Comparison of ENCODE assay signal across 23 cellular contexts in the genomic region with DNA sequence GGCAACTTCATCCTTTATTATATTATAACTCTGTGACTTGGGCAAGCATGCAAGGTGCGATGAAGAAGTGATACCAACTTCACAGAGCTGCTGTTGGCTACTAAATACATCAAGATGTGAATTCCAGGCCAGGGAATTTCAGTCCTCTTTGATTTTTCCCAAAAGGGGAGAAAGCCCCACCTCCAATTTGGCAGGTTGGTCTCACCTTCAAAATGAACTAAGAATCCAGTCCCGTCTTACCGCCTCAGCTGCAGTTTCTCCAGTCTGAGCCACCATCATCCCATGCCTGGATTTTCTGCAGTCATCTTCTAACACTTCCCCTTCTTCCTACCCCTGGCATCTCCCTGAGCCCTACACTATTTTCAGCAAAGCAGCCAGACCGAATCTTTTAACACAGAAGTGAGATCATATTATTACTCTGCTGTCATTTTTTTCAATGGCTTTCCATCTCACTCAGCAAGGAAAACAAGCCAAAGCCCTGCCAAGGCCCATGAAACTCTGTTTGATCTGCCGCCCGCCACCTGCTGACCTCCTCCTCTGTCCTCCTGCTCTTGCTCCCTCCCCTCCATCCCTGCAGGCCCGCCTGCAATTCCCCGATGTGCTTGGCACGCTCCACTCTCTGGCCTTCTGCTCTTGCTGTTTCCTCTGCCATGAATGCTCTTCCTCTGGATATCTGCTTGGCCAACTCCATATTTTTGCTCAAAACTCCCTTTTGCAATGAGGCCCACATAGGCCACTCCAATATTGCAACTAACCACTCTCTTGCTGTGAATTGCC. TPM values are rescaled to one million over a fixed set of nuclear protein-coding genes. Genes with fewer than 3 reads are reported as not detected.
DNase-seq lines count a peak whose midpoint lies in the region; ATAC-seq and TF ChIP-seq lines count a peak whose summit lies in the region.
"Had no signal": no experiment of that assay in that cellular context is flagged by ENCODE, and none has a peak within 500 bp of the region (broad histone marks: within the 10 kb centered on the region; RNA-seq: fewer than 3 reads in every experiment).

No MANE protein-coding gene starts in this region.

- DNase-seq in activated T-cell treated with anti-CD3 and anti-CD28 coated beads, Interleukin-2, amount 50 U/mL, for 48 hours, result peak; percentile 5 to 13
- DNase-seq in activated T-cell treated with anti-CD3 and anti-CD28 coated beads, Interleukin-2, amount 50 U/mL, for 24 hours, result no peak
- DNase-seq in NCI-H510A (lab: John Stamatoyannopoulos, UW) (peak; percentile 38), cerebellum (ENCODE audit: low spot score) (peak; percentile 92), stomach (peak; percentile 59), SK-N-DZ (ENCODE audit: low spot score) (no peak), NOMO-1 treated with dmso at 0.1 percent for 144 hours (lab: John Stamatoyannopoulos, UW; ENCODE audit: unreplicated experiment) (no peak)
- DNase-seq: activated CD4-positive, alpha-beta memory T cell treated with anti-CD3 and anti-CD28 coated beads, Interleukin-2, amount 10 ng/mL, durations not matched to agents 7 days and 5 days; activated effector memory CD4-positive, alpha-beta T cell treated with Interleukin-2 at 50 U/mL for 16 hours; CD8-positive, alpha-beta T cell; foreskin fibroblast; HFFc6; NCI-H1930; NCI-H748 treated with DMSO at 0.1 percent for 48 hours; RPMI8226 had no signal

- H3K9me3 Mint-ChIP-seq in activated T-cell treated with anti-CD3 and anti-CD28 coated beads, Interleukin-2, amount 50 U/mL, for 24 hours, result no peaks in the 10 kb centered on the region
- H3K9me3 Mint-ChIP-seq: activated CD4-positive, alpha-beta memory T cell treated with anti-CD3 and anti-CD28 coated beads, Interleukin-2, amount 10 ng/mL, durations not matched to agents 7 days and 5 days; CD8-positive, alpha-beta T cell; HFFc6 had no signal

- no peak for ATAC-seq in HG03520 (IDR thresholded peaks at IDR 0.05; ENCODE audit: unreplicated experiment)
- ATAC-seq: CD8-positive, alpha-beta T cell had no signal

- H3K27me3 ChIP-seq in stomach, result no peaks in the 10 kb centered on the region
- H3K27me3 ChIP-seq: ascending aorta, right atrium auricular region, uterus had no signal

- no peaks in the 10 kb centered on the region for H3K36me3 Mint-ChIP-seq in activated T-cell treated with anti-CD3 and anti-CD28 coated beads, Interleukin-2, amount 50 U/mL, for 24 hours (ENCODE audit: low read depth)
- H3K36me3 Mint-ChIP-seq: CD8-positive, alpha-beta T cell had no signal

- TF ChIP-seq EP300 in stomach (IDR thresholded peaks at IDR 0.05), result no peak

- intact Hi-C loops in stomach (cut with DNase I; ENCODE audit: low total_unique reads), result no loop called here

- H3K27me3 Mint-ChIP-seq in activated T-cell treated with anti-CD3 and anti-CD28 coated beads, Interleukin-2, amount 50 U/mL, for 24 hours, result no peaks in the 10 kb centered on the region

- H3K27ac ChIP-seq in stomach, result no peak overlapping the region
- H3K27ac ChIP-seq: ascending aorta, right atrium auricular region, VCaP had no signal

- H3K4me3 Mint-ChIP-seq in activated T-cell treated with anti-CD3 and anti-CD28 coated beads, Interleukin-2, amount 50 U/mL, for 24 hours, result no peak overlapping the region
- H3K4me3 Mint-ChIP-seq: activated CD4-positive, alpha-beta memory T cell treated with anti-CD3 and anti-CD28 coated beads, Interleukin-2, amount 10 ng/mL, durations not matched to agents 7 days and 5 days; CD8-positive, alpha-beta T cell; HFFc6 had no signal

- no peaks in the 10 kb centered on the region for H3K36me3 ChIP-seq in stomach
- H3K36me3 ChIP-seq: ascending aorta, right atrium auricular region, uterus had no signal

- H3K4me3 ChIP-seq in stomach, result no peak overlapping the region
- H3K4me3 ChIP-seq: ascending aorta, right atrium auricular region, uterus had no signal

- H3K9me3 ChIP-seq in stomach, result no peaks in the 10 kb centered on the region
- H3K9me3 ChIP-seq: ascending aorta, right atrium auricular region, uterus had no signal

- TF ChIP-seq CTCF in stomach (IDR thresholded peaks at IDR 0.05), result no peak

- TF ChIP-seq POLR2A in stomach (IDR thresholded peaks at IDR 0.05), result no peak

- H3K27ac Mint-ChIP-seq in activated T-cell treated with anti-CD3 and anti-CD28 coated beads, Interleukin-2, amount 50 U/mL, for 24 hours, result no peak overlapping the region
- H3K27ac Mint-ChIP-seq: activated CD4-positive, alpha-beta memory T cell treated with anti-CD3 and anti-CD28 coated beads, Interleukin-2, amount 10 ng/mL, durations not matched to agents 7 days and 5 days; CD8-positive, alpha-beta T cell; HFFc6 had no signal

- peaks cover 74% of the 10 kb centered on the region for H3K4me1 Mint-ChIP-seq in activated T-cell treated with anti-CD3 and anti-CD28 coated beads, Interleukin-2, amount 50 U/mL, for 24 hours (ENCODE audit: low read depth)

- H3K4me1 ChIP-seq in stomach, result no peaks in the 10 kb centered on the region
- H3K4me1 ChIP-seq: ascending aorta, right atrium auricular region, uterus had no signal

- WGBS in stomach, 5 donors, result 50 to 73% (median 59%) methylated on average over 9 of the region's 9 CpGs

RNA-seq across cellular contexts. Expression of a gene that starts 45.9 kb away (rescaled TPM):
- 2.4 TPM for total RNA-seq in cerebellum
- total RNA-seq in stomach, result 1 to 10 TPM in 4 of 5 donors, not detected in 1; 1.4 to 4.1 (median 3.0) TPM
- polyA plus RNA-seq in stomach, result 1 to 10 TPM in 2 of 3 donors, under 1 TPM in 1; 0.93 to 2.0 (median 1.4) TPM
- polyA plus RNA-seq in SK-N-DZ (2014; cell fraction: cytosol; rRNA removed), result not detected in 2 replicates
- polyA plus RNA-seq in SK-N-DZ (2014; cell fraction: nucleus; rRNA removed), result not detected in 2 replicates
- total RNA-seq: HFFc6, HT-29, LHCN-M2 had no signal
- polyA plus RNA-seq: AG04450 had no signal

Comparison
In these comparisons a context has a peak if more than half of its experiments do, and no peak if none do; other contexts are left out.
1. DNase-seq: peak in activated T-cell treated with anti-CD3 and anti-CD28 coated beads, Interleukin-2, amount 50 U/mL, for 48 hours (2 of 2), NCI-H510A (single experiment), cerebellum (single experiment) and stomach (single experiment); none in activated T-cell treated with anti-CD3 and anti-CD28 coated beads, Interleukin-2, amount 50 U/mL, for 24 hours (single experiment), SK-N-DZ (single experiment) and NOMO-1 treated with dmso at 0.1 percent for 144 hours (single experiment).